In genomic region chr22:41589601-41590365, GRCh38 we compare ENCODE assay signal across 1 cellular context.
TF ChIP-seq lines count a peak whose summit lies in the region.

TSS of gene PMM1 (minus strand) at chr22:41589840. CDS start at chr22:41589805, 35 bp downstream.

TF ChIP-seq in A549, 52 proteins besides CTCF, POLR2A, EP300 and RAD21 (continued from another document):
- TF ChIP-seq, protein P1, sequence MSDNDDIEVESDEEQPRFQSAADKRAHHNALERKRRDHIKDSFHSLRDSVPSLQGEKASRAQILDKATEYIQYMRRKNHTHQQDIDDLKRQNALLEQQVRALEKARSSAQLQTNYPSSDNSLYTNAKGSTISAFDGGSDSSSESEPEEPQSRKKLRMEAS (IDR thresholded peaks at IDR 0.05): peak; percentile 62; the same call in 1 of the 2 replicates
- TF ChIP-seq FOSL2 (IDR thresholded peaks at IDR 0.05): no peak
- no peak for TF ChIP-seq FOSL2 (CRISPR knock-in tag; IDR thresholded peaks at IDR 0.05)
- no peak for TF ChIP-seq PBX3 (IDR thresholded peaks at IDR 0.05)
- TF ChIP-seq CEBPB (IDR thresholded peaks at IDR 0.05): peak; percentile 51 to 87
- TF ChIP-seq ZNF302 (CRISPR knock-in tag; IDR thresholded peaks at IDR 0.05): no peak
- TF ChIP-seq ESRRA (IDR thresholded peaks at IDR 0.05; ENCODE audit: borderline replicate concordance, low read length): no peak
- TF ChIP-seq CBX8 (IDR thresholded peaks at IDR 0.05): no peak
- TF ChIP-seq HOXA7 (CRISPR knock-in tag; IDR thresholded peaks at IDR 0.05): no peak
- peak; percentile 85 for TF ChIP-seq E2F6 (IDR thresholded peaks at IDR 0.05; ENCODE audit: borderline replicate concordance, low read depth)
- TF ChIP-seq RNF2 (IDR thresholded peaks at IDR 0.05; ENCODE audit: borderline replicate concordance, low read depth): no peak
- TF ChIP-seq HOXB5 (CRISPR knock-in tag; IDR thresholded peaks at IDR 0.05): no peak
- TF ChIP-seq PHF8 (IDR thresholded peaks at IDR 0.05; ENCODE audit: borderline replicate concordance, low read depth): no peak; the same call in 1 of the 2 replicates
- TF ChIP-seq, protein P2, sequence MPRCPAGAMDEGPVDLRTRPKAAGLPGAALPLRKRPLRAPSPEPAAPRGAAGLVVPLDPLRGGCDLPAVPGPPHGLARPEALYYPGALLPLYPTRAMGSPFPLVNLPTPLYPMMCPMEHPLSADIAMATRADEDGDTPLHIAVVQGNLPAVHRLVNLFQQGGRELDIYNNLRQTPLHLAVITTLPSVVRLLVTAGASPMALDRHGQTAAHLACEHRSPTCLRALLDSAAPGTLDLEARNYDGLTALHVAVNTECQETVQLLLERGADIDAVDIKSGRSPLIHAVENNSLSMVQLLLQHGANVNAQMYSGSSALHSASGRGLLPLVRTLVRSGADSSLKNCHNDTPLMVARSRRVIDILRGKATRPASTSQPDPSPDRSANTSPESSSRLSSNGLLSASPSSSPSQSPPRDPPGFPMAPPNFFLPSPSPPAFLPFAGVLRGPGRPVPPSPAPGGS (IDR thresholded peaks at IDR 0.05): no peak
- TF ChIP-seq HDAC2 (IDR thresholded peaks at IDR 0.05): no peak
- TF ChIP-seq SMC3 (IDR thresholded peaks at IDR 0.05): no peak
- no peak for TF ChIP-seq KDM5A (IDR thresholded peaks at IDR 0.05)
- no peak for TF ChIP-seq EHMT2 (IDR thresholded peaks at IDR 0.05; ENCODE audit: low read depth)
